ENCODE assay signal across 27 cellular contexts in the genomic region with DNA sequence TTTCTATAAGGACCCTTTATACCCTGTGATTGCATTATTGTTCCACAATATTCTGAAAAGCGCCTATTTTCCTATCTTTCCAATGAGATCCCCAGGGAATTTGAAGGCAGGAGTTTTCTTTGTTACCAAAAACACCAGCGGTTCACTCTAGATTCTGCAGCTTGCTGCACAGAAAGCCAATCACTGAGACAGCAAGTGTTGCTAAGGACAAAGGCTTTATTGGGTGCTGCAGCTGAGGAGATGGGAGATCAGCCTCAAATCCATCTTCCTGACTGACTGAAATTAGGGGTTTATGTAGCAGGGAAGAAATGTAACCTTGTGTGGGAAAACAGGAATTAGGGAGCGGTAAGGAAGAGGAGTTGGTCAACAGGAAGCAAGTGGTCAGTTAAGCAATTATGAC. TPM values are rescaled to one million over a fixed set of nuclear protein-coding genes. Genes with fewer than 3 reads are reported as not detected.
"Had no signal": no experiment of that assay in that cellular context is flagged by ENCODE, and none has a peak within 500 bp of the region (broad histone marks: within the 10 kb centered on the region; RNA-seq: fewer than 3 reads in every experiment).

No MANE protein-coding gene starts in this region.

- H3K9me3 ChIP-seq: ovary, right atrium auricular region, testis, thyroid gland had no signal

- ATAC-seq: left cardiac atrium; left lobe of liver; lower lobe of right lung; mucosa of descending colon; naive thymus-derived CD4-positive, alpha-beta T cell; natural killer cell treated with Interleukin-12 subunit alpha and Interleukin-12 subunit beta and Interleukin-15 and Interleukin-18, amount 100 ng/mL, for 72 hours; right lobe of liver; stimulated activated naive B cell treated with anti-CD40 and anti-IgM and Interleukin-4, amounts not matched to agents 10 μg/mL and 1 μg/mL and 100 μg/mL, for 72 hours; stimulated activated naive CD8-positive, alpha-beta T cell treated with anti-CD3 and anti-CD28 coated beads, Interleukin-15, Interleukin-2, amounts not matched to agents 100 U/mL and 50 U/mL, for 24 hours had no signal

- H3K4me2 ChIP-seq: smooth muscle cell had no signal

- H3K4me1 ChIP-seq: lower lobe of right lung, right atrium auricular region, right lobe of liver, stomach, testis, thyroid gland, transverse colon, upper lobe of left lung had no signal

- DNase-seq: hippocampal formation; kidney glomerular epithelial cell; left cardiac atrium; lower lobe of right lung; mammary epithelial cell; mesenchymal stem cell; mucosa of descending colon; naive thymus-derived CD4-positive, alpha-beta T cell; ovary; right lobe of liver; stimulated activated CD4-positive, alpha-beta T cell treated with anti-CD3 and anti-CD28 coated beads, Interleukin-1b, Interleukin-23, amount 100 ng/mL, for 48 hours; stimulated activated CD4-positive, alpha-beta T cell treated with anti-CD3 and anti-CD28 coated beads, Interleukin-2, amount 100 ng/mL, for 48 hours; stimulated activated CD4-positive, alpha-beta T cell treated with anti-CD3 and anti-CD28 coated beads, Interleukin-4, amount 100 ng/mL, for 4 hours; stimulated activated CD8-positive, alpha-beta memory T cell treated with anti-CD3 and anti-CD28 coated beads, Interleukin-4, amount 100 ng/mL, for 48 hours; stimulated activated naive B cell treated with anti-CD40 and anti-IgM and Interleukin-4, amounts not matched to agents 10 μg/mL and 1 μg/mL and 100 μg/mL, for 72 hours; stimulated activated naive CD8-positive, alpha-beta T cell treated with anti-CD3 and anti-CD28 coated beads, Interleukin-15, Interleukin-2, amounts not matched to agents 100 U/mL and 50 U/mL, for 24 hours; stomach; testis; thyroid gland; transverse colon; upper lobe of left lung had no signal

- H3K27ac ChIP-seq: lower lobe of right lung, ovary, right atrium auricular region, right lobe of liver, stomach, testis, thyroid gland, transverse colon, upper lobe of left lung had no signal

- FAIRE-seq: keratinocyte had no signal

- H3K27me3 ChIP-seq: ovary, right atrium auricular region, right lobe of liver, stomach, testis, thyroid gland, transverse colon, upper lobe of left lung had no signal

- H3K4me3 ChIP-seq: lower lobe of right lung, mucosa of descending colon, ovary, right atrium auricular region, right lobe of liver, smooth muscle cell, stomach, testis, thyroid gland, transverse colon, upper lobe of left lung had no signal

- H3K36me3 ChIP-seq: lower lobe of right lung, ovary, right atrium auricular region, right lobe of liver, stomach, thyroid gland, transverse colon, upper lobe of left lung had no signal

RNA-seq across cellular contexts. Expression of a gene that starts 42.6 kb away (rescaled TPM):
- total RNA-seq: natural killer cell treated with Interleukin-12 subunit alpha and Interleukin-12 subunit beta and Interleukin-15 and Interleukin-18, amount 100 ng/mL, for 72 hours; pulmonary artery endothelial cell; smooth muscle cell had no signal
- polyA plus RNA-seq: naive thymus-derived CD4-positive, alpha-beta T cell; smooth muscle cell had no signal
